Comparison of ENCODE assay signal across 8 cellular contexts in genomic region chr18:22882084-22882483, GRCh38.
"Had no signal": no experiment of that assay in that cellular context is flagged by ENCODE, and none has a peak within 500 bp of the region (broad histone marks: within the 10 kb centered on the region; RNA-seq: fewer than 3 reads in every experiment).

No MANE protein-coding gene starts in this region.

- H3K27ac Mint-ChIP-seq: IgD-negative memory B cell had no signal

- H3K4me3 Mint-ChIP-seq: IgD-negative memory B cell had no signal

- H3K9me3 Mint-ChIP-seq: IgD-negative memory B cell had no signal

- H3K9ac ChIP-seq: KMS-11 had no signal

- H3K36me3 Mint-ChIP-seq: IgD-negative memory B cell had no signal

- H3K27ac ChIP-seq: HL-60, KMS-11 had no signal

- H3K4me2 ChIP-seq: KMS-11 had no signal

- FAIRE-seq: HTR-8/SVneo had no signal

- DNase-seq: Karpas-422, Kasumi-1, KBM-7, KG1 had no signal
